ENCODE assay signal across 13 cellular contexts in the genomic region with DNA sequence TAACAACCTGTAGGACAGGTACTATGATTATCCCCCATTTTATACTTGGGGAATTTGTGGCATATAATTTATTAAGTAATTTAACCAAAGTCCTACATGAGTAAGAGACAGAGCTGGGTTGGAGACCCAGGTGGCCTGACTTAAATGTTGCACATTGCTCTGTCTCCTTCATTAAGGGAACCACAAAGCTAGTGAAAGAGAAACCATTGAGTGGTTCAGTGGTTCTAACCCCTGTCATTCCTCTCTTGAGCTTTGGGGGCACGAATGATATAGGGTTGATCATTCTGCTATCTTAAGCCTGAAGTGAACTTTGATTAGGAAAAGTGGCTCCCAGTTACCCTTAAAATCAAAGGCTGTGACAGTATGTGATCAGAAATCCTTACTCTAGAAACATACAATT. TPM values are rescaled to one million over a fixed set of nuclear protein-coding genes. Genes with fewer than 3 reads are reported as not detected.
DNase-seq lines count a peak whose midpoint lies in the region; ATAC-seq and TF ChIP-seq lines count a peak whose summit lies in the region.
"Had no signal": no experiment of that assay in that cellular context is flagged by ENCODE, and none has a peak within 500 bp of the region (broad histone marks: within the 10 kb centered on the region; RNA-seq: fewer than 3 reads in every experiment).

No MANE protein-coding gene starts in this region.

- TF ChIP-seq CTCF in CD8-positive, alpha-beta T cell (IDR thresholded peaks at IDR 0.05) = no peak
- TF ChIP-seq CTCF in WTC11 (IDR thresholded peaks at IDR 0.05) = no peak

- H3K4me1 Mint-ChIP-seq in activated T-helper 17 cell treated with anti-CD3 and anti-CD28 coated beads, Interleukin-2, amount 50 U/mL, for 72 hours = no peaks in the 10 kb centered on the region
- no peaks in the 10 kb centered on the region for H3K4me1 Mint-ChIP-seq in activated naive CD4-positive, alpha-beta T cell treated with anti-CD3 and anti-CD28 coated beads, Interleukin-2, amount 10 ng/mL, durations not matched to agents 7 days and 5 days
- H3K4me1 Mint-ChIP-seq in CD8-positive, alpha-beta T cell (ENCODE audit: low read depth) = no peaks in the 10 kb centered on the region
- H3K4me1 Mint-ChIP-seq in WTC11 = no peaks in the 10 kb centered on the region

- H3K4me3 ChIP-seq in CD8-positive, alpha-beta T cell (ENCODE audit: low read depth, low read length) = no peak overlapping the region
- H3K4me3 ChIP-seq: spleen had no signal

- no peak overlapping the region for H3K27ac Mint-ChIP-seq in activated T-helper 17 cell treated with anti-CD3 and anti-CD28 coated beads, Interleukin-2, amount 50 U/mL, for 72 hours
- no peak overlapping the region for H3K27ac Mint-ChIP-seq in activated naive CD4-positive, alpha-beta T cell treated with anti-CD3 and anti-CD28 coated beads, Interleukin-2, amount 10 ng/mL, durations not matched to agents 7 days and 5 days
- H3K27ac Mint-ChIP-seq in CD8-positive, alpha-beta T cell = no peak overlapping the region
- H3K27ac Mint-ChIP-seq in WTC11 = no peak overlapping the region
- H3K27ac Mint-ChIP-seq: HFFc6 had no signal

- H3K27me3 Mint-ChIP-seq in activated T-helper 17 cell treated with anti-CD3 and anti-CD28 coated beads, Interleukin-2, amount 50 U/mL, for 72 hours = no peaks in the 10 kb centered on the region
- no peaks in the 10 kb centered on the region for H3K27me3 Mint-ChIP-seq in activated naive CD4-positive, alpha-beta T cell treated with anti-CD3 and anti-CD28 coated beads, Interleukin-2, amount 10 ng/mL, durations not matched to agents 7 days and 5 days
- no peaks in the 10 kb centered on the region for H3K27me3 Mint-ChIP-seq in CD8-positive, alpha-beta T cell (ENCODE audit: low read depth)
- H3K27me3 Mint-ChIP-seq in WTC11 (ENCODE audit: low read depth) = peaks cover 1% of the 10 kb centered on the region; the same call in 1 of the 2 replicates

- POLR2A ChIA-PET in CD8-positive, alpha-beta T cell (lab: Charles Lee) = no interaction called here
- POLR2A ChIA-PET in WTC11 (lab: Charles Lee) = no interaction called here

- H3K27me3 ChIP-seq in CD8-positive, alpha-beta T cell (ENCODE audit: insufficient read depth, low read length) = no peaks in the 10 kb centered on the region
- H3K27me3 ChIP-seq: spleen had no signal

- H3K27ac ChIP-seq in CD8-positive, alpha-beta T cell (ENCODE audit: low read depth, low read length) = no peak overlapping the region
- H3K27ac ChIP-seq: spleen had no signal

- ATAC-seq in GM18858 (IDR thresholded peaks at IDR 0.05; ENCODE audit: unreplicated experiment) (peak; percentile 83), GM21515 (IDR thresholded peaks at IDR 0.05; ENCODE audit: unreplicated experiment) (peak; percentile 82), HG03108 (IDR thresholded peaks at IDR 0.05; ENCODE audit: unreplicated experiment) (peak; percentile 64), WTC11 (no peak)
- peak; percentile 44 for ATAC-seq in activated T-helper 17 cell treated with anti-CD3 and anti-CD28 coated beads, Interleukin-2, amount 50 U/mL, for 72 hours (replicated peaks)
- ATAC-seq in CD8-positive, alpha-beta T cell = no peak

- peaks cover 6% of the 10 kb centered on the region for H3K36me3 Mint-ChIP-seq in activated T-helper 17 cell treated with anti-CD3 and anti-CD28 coated beads, Interleukin-2, amount 50 U/mL, for 72 hours (ENCODE audit: low read depth)
- no peaks in the 10 kb centered on the region for H3K36me3 Mint-ChIP-seq in activated naive CD4-positive, alpha-beta T cell treated with anti-CD3 and anti-CD28 coated beads, Interleukin-2, amount 10 ng/mL, durations not matched to agents 7 days and 5 days
- H3K36me3 Mint-ChIP-seq in CD8-positive, alpha-beta T cell = no peaks in the 10 kb centered on the region
- H3K36me3 Mint-ChIP-seq in WTC11 = 0 out of 2 replicates have a peak, but pooled peaks cover 4% of the 10 kb centered on the region

- intact Hi-C loops in CD8-positive, alpha-beta T cell (cut with DNase I, micrococcal nuclease) = no loop called here

- CTCF ChIA-PET in activated naive CD4-positive, alpha-beta T cell treated with anti-CD3 and anti-CD28 coated beads, Interleukin-2, amount 10 ng/mL, durations not matched to agents 7 days and 5 days (lab: Charles Lee) = no interaction called here
- CTCF ChIA-PET in CD8-positive, alpha-beta T cell (lab: Charles Lee) = interaction anchor here (0.9 kb wide), 1 partner anchor 45 kb away, joined by 3 read pairs; no protein-coding TSS in a partner anchor
- CTCF ChIA-PET in WTC11 (lab: Charles Lee) = interaction anchor here (1.3 kb wide), 1 partner anchor 375 kb away, joined by 3 read pairs; no protein-coding TSS in a partner anchor

- H3K9me3 Mint-ChIP-seq in activated T-helper 17 cell treated with anti-CD3 and anti-CD28 coated beads, Interleukin-2, amount 50 U/mL, for 72 hours = no peaks in the 10 kb centered on the region
- no peaks in the 10 kb centered on the region for H3K9me3 Mint-ChIP-seq in activated naive CD4-positive, alpha-beta T cell treated with anti-CD3 and anti-CD28 coated beads, Interleukin-2, amount 10 ng/mL, durations not matched to agents 7 days and 5 days
- H3K9me3 Mint-ChIP-seq in CD8-positive, alpha-beta T cell = no peaks in the 10 kb centered on the region
- peaks cover 23% of the 10 kb centered on the region for H3K9me3 Mint-ChIP-seq in WTC11
- H3K9me3 Mint-ChIP-seq: HFFc6 had no signal

- no peaks in the 10 kb centered on the region for H3K9me3 ChIP-seq in CD8-positive, alpha-beta T cell (ENCODE audit: low read length)

- H3K4me3 Mint-ChIP-seq in activated T-helper 17 cell treated with anti-CD3 and anti-CD28 coated beads, Interleukin-2, amount 50 U/mL, for 72 hours = no peak overlapping the region
- H3K4me3 Mint-ChIP-seq in activated naive CD4-positive, alpha-beta T cell treated with anti-CD3 and anti-CD28 coated beads, Interleukin-2, amount 10 ng/mL, durations not matched to agents 7 days and 5 days = no peak overlapping the region
- no peak overlapping the region for H3K4me3 Mint-ChIP-seq in CD8-positive, alpha-beta T cell
- H3K4me3 Mint-ChIP-seq in WTC11 = no peak overlapping the region
- H3K4me3 Mint-ChIP-seq: HFFc6 had no signal

- no peak for DNase-seq in activated naive CD4-positive, alpha-beta T cell treated with anti-CD3 and anti-CD28 coated beads, Interleukin-2, amount 10 ng/mL, durations not matched to agents 7 days and 5 days
- DNase-seq in CD8-positive, alpha-beta T cell = no peak
- DNase-seq in WTC11 (ENCODE audit: low spot score) = no peak
- DNase-seq in hepatic stellate cell (ENCODE audit: low spot score) = no peak
- DNase-seq: activated CD8-positive, alpha-beta memory T cell treated with anti-CD3 and anti-CD28 coated beads, Interleukin-2, amount 50 U/mL, for 4 hours; DMS153; HFFc6; NCI-H187; spleen had no signal

- H3K36me3 ChIP-seq in CD8-positive, alpha-beta T cell (ENCODE audit: insufficient read depth, low read length) = no peaks in the 10 kb centered on the region
- H3K36me3 ChIP-seq: spleen had no signal

- no peaks in the 10 kb centered on the region for H3K4me1 ChIP-seq in CD8-positive, alpha-beta T cell (ENCODE audit: insufficient read depth, low read length)
- H3K4me1 ChIP-seq: spleen had no signal

TF ChIP-seq in WTC11, 78 proteins besides CTCF, POLR2A, EP300 and RAD21:
- no peak for TF ChIP-seq JAZF1 (CRISPR knock-in tag; IDR thresholded peaks at IDR 0.05)

RNA-seq across cellular contexts. Expression of gene MAP3K7CL, which starts 5.2 kb away (rescaled TPM):
- total RNA-seq in activated T-helper 17 cell treated with anti-CD3 and anti-CD28 coated beads, Interleukin-2, amount 50 U/mL, for 72 hours = 1 to 10 TPM; 3.2 to 9.5 TPM
- total RNA-seq in CD8-positive, alpha-beta T cell = 1 to 10 TPM; 2.3 to 2.9 TPM
- total RNA-seq in WTC11 (2021) = 0.15 to 0.37 TPM in 2 of 3 replicates, not detected in the other

RNA-seq across cellular contexts. Expression of gene CCT8, which starts 51.8 kb away (rescaled TPM):
- 100 to 1,000 TPM; 333 to 405 TPM for total RNA-seq in activated T-helper 17 cell treated with anti-CD3 and anti-CD28 coated beads, Interleukin-2, amount 50 U/mL, for 72 hours
- 100 to 1,000 TPM; 104 to 116 TPM for total RNA-seq in CD8-positive, alpha-beta T cell
- 329 to 335 TPM (median 333 TPM) in 3 replicates for total RNA-seq in WTC11 (2021)

Comparison
In these comparisons a context has a peak if more than half of its experiments do, and no peak if none do; other contexts are left out.
1. ATAC-seq: peak in GM18858 (single experiment), GM21515 (single experiment), HG03108 (single experiment) and activated T-helper 17 cell treated with anti-CD3 and anti-CD28 coated beads, Interleukin-2, amount 50 U/mL, for 72 hours (single experiment); none in CD8-positive, alpha-beta T cell (single experiment) and WTC11 (single experiment).